Comparison of ENCODE assay signal across 8 cellular contexts in genomic region chr1:15848143-15848928, GRCh38. TPM values are rescaled to one million over a fixed set of nuclear protein-coding genes. Genes with fewer than 3 reads are reported as not detected.
A peak's percentile ranks its signal among the peaks of the same experiment; 100 is the strongest.
DNase-seq lines count a peak whose midpoint lies in the region; ATAC-seq and TF ChIP-seq lines count a peak whose summit lies in the region.

No MANE protein-coding gene starts in this region.

- in situ Hi-C loops in GM23248 (cut with MboI): no loop called here
- in situ Hi-C loops in GM13977 (cut with MboI; ENCODE audit: low pct_unique_long_range_greater_than_20kb, low sequenced_read_pairs, unreplicated experiment): no loop called here

- H3K9me3 ChIP-seq in Caco-2: no peaks in the 10 kb centered on the region
- no peaks in the 10 kb centered on the region for H3K9me3 ChIP-seq in GM23248 (ENCODE audit: low read depth)
- H3K9me3 ChIP-seq in naive thymus-derived CD4-positive, alpha-beta T cell (ENCODE audit: control insufficient read depth in 2 of 3, low read length in 3 of 3): no peaks in the 10 kb centered on the region
- no peaks in the 10 kb centered on the region for H3K9me3 ChIP-seq in subcutaneous abdominal adipose tissue (ENCODE audit: control insufficient read depth in 5 of 5, low read length in 5 of 5)

- H3K4me2 ChIP-seq in GM23248 (ENCODE audit: unreplicated experiment): peak overlapping the region; percentile 97

- TF ChIP-seq CTCF in Caco-2 (IDR thresholded peaks at IDR 0.05; ENCODE audit: insufficient read depth in 1 of 2, low read depth in 1 of 2, low read length in 1 of 2, severe bottlenecking in 1 of 2, unreplicated experiment in 1 of 2) (no peak), epithelial cell of proximal tubule (conservative IDR thresholded peaks at IDR 0.05; ENCODE audit: low read depth, low read length) (no peak), GM13977 (IDR thresholded peaks at IDR 0.05; ENCODE audit: extremely low read depth, insufficient read depth, missing control alignments) (no peak)

- peaks cover 83% of the 10 kb centered on the region for H3K79me2 ChIP-seq in GM23248 (ENCODE audit: insufficient read depth)

- H3K9ac ChIP-seq in GM23248 (peak overlapping the region; percentile 96), subcutaneous abdominal adipose tissue (ENCODE audit: low read length in 5 of 5) (peak overlapping the region; percentile 78 to 97 (median 90))

- no peaks in the 10 kb centered on the region for H3K4me1 Mint-ChIP-seq in Caco-2 (ENCODE audit: low read depth, unreplicated experiment)
- H3K4me1 Mint-ChIP-seq in naive thymus-derived CD4-positive, alpha-beta T cell: peaks cover 21 to 69% (median 50%) of the 10 kb centered on the region in 7 donors

- DNase-seq in Caco-2: peak in 1 of 2 experiments; percentile 25
- DNase-seq in GM23248: peak; percentile 78
- DNase-seq in NAMALWA (ENCODE audit: low spot score): peak; percentile 76
- peak; percentile 75 for DNase-seq in activated CD8-positive, alpha-beta memory T cell treated with anti-CD3 and anti-CD28 coated beads, Interleukin-2, amount 50 U/mL, for 48 hours
- DNase-seq in epithelial cell of proximal tubule (ENCODE audit: low read depth): no peak
- DNase-seq in naive thymus-derived CD4-positive, alpha-beta T cell: peak; percentile 33 to 63 (median 56)
- DNase-seq in GM13977 (ENCODE audit: low spot score): no peak

- no peaks in the 10 kb centered on the region for H3K9me2 ChIP-seq in GM23248 (ENCODE audit: insufficient read depth)

- peak overlapping the region; percentile 95 for H3K27ac Mint-ChIP-seq in Caco-2 (ENCODE audit: unreplicated experiment)
- peak overlapping the region; percentile 88 to 97 (median 94) for H3K27ac Mint-ChIP-seq in naive thymus-derived CD4-positive, alpha-beta T cell

- peak; percentile 4 for ATAC-seq in naive thymus-derived CD4-positive, alpha-beta T cell

- H3K36me3 ChIP-seq in Caco-2 (ENCODE audit: control insufficient read depth, insufficient read depth, low read length): no peaks in the 10 kb centered on the region
- H3K36me3 ChIP-seq in GM23248 (ENCODE audit: low read depth): no peaks in the 10 kb centered on the region
- H3K36me3 ChIP-seq in naive thymus-derived CD4-positive, alpha-beta T cell (ENCODE audit: control insufficient read depth in 2 of 3, insufficient read depth in 3 of 3, low read length in 3 of 3): no peaks in the 10 kb centered on the region
- H3K36me3 ChIP-seq in subcutaneous abdominal adipose tissue (ENCODE audit: control insufficient read depth in 5 of 5, insufficient read depth in 5 of 5, low read length in 5 of 5): no peaks in the 10 kb centered on the region

- intact Hi-C loops in Caco-2 (cut with micrococcal nuclease; ENCODE audit: unreplicated experiment): loop anchor here (5.0 kb wide), 1 partner anchor 321 kb away; the partner anchor contains the start of gene DNAJC16
- intact Hi-C loops in naive thymus-derived CD4-positive, alpha-beta T cell (cut with micrococcal nuclease): loop anchor here (1.0 to 5.0 kb wide), 6 partner anchors 33 to 504 kb away; partner anchors contain the start of gene FBXO42 (in 1 of the 2)

- 1 to 2% methylated on average over 53 to 78 of the region's 104 CpGs for WGBS in GM23248 (ENCODE audit: low coverage in 1 of 2, low lambda C conversion rate in 2 of 2, missing lambda C conversion rate in 2 of 2), 2 experiments

- peak overlapping the region; percentile 65 for H3K4me3 ChIP-seq in Caco-2 (ENCODE audit: low read depth, low read length)
- peak overlapping the region; percentile 89 for H3K4me3 ChIP-seq in GM23248
- peak overlapping the region; percentile 80 for H3K4me3 ChIP-seq in epithelial cell of proximal tubule (ENCODE audit: low read depth, low read length)
- peak overlapping the region; percentile 74 for H3K4me3 ChIP-seq in naive thymus-derived CD4-positive, alpha-beta T cell (ENCODE audit: low read length)
- H3K4me3 ChIP-seq in subcutaneous abdominal adipose tissue (ENCODE audit: low read depth in 1 of 5, low read length in 5 of 5): peak overlapping the region; percentile 83 to 98 (median 95)

- H2AFZ ChIP-seq in GM23248: peak overlapping the region; percentile 38; the same call in 1 of the 2 replicates

- CTCF ChIA-PET in Caco-2 (lab: Charles Lee): interaction anchor here (1.1 to 1.6 kb wide), 2 partner anchors 33 to 57 kb away, joined by 7 to 9 read pairs; no protein-coding TSS in a partner anchor
- CTCF ChIA-PET in naive thymus-derived CD4-positive, alpha-beta T cell (lab: Charles Lee): interaction anchor here (1.0 to 1.4 kb wide), 3 partner anchors 10 to 33 kb away, joined by 5 to 9 read pairs (median 5); no protein-coding TSS in a partner anchor

- no peaks in the 10 kb centered on the region for H3K27me3 Mint-ChIP-seq in Caco-2 (ENCODE audit: insufficient read depth, unreplicated experiment)
- H3K27me3 Mint-ChIP-seq in naive thymus-derived CD4-positive, alpha-beta T cell: no peaks in the 10 kb centered on the region

- peaks cover 14% of the 10 kb centered on the region for H3K4me1 ChIP-seq in Caco-2
- peaks cover 35% of the 10 kb centered on the region for H3K4me1 ChIP-seq in GM23248 (ENCODE audit: insufficient read depth)
- H3K4me1 ChIP-seq in naive thymus-derived CD4-positive, alpha-beta T cell (ENCODE audit: control insufficient read depth in 2 of 2, insufficient read depth in 2 of 2, low read length in 2 of 2): peaks cover 20 to 26% of the 10 kb centered on the region in 2 donors
- H3K4me1 ChIP-seq in subcutaneous abdominal adipose tissue (ENCODE audit: control insufficient read depth in 5 of 5, insufficient read depth in 5 of 5, low read length in 5 of 5): peaks cover 2 to 51% (median 47%) of the 10 kb centered on the region in 5 donors

- BruUV-seq in Caco-2 (replicated peaks; lab: Mats Ljungman, UMichigan): no TSS peak

- H3K4me3 Mint-ChIP-seq in Caco-2 (ENCODE audit: unreplicated experiment): peak overlapping the region; percentile 95
- peak overlapping the region; percentile 93 to 99 (median 98) for H3K4me3 Mint-ChIP-seq in naive thymus-derived CD4-positive, alpha-beta T cell

- POLR2A ChIA-PET in Caco-2 (lab: Charles Lee): interaction anchor here (0.5 to 2.7 kb wide), 8 partner anchors 11 to 58 kb away, joined by 3 to 39 read pairs (median 5); no protein-coding TSS in a partner anchor
- POLR2A ChIA-PET in naive thymus-derived CD4-positive, alpha-beta T cell (lab: Charles Lee): interaction anchor here (0.6 to 11.0 kb wide), 13 partner anchors 10 to 1057 kb away, joined by 3 to 227 read pairs (median 6); partner anchors contain the start of gene ZBTB17

- peak overlapping the region; percentile 96 for H3K27ac ChIP-seq in GM23248
- H3K27ac ChIP-seq in naive thymus-derived CD4-positive, alpha-beta T cell (ENCODE audit: low read depth, low read length): peak overlapping the region; percentile 90
- H3K27ac ChIP-seq in subcutaneous abdominal adipose tissue (ENCODE audit: low read depth, low read length): peak overlapping the region; percentile 95

- no peaks in the 10 kb centered on the region for H3K9me3 Mint-ChIP-seq in Caco-2 (ENCODE audit: unreplicated experiment)
- no peaks in the 10 kb centered on the region for H3K9me3 Mint-ChIP-seq in naive thymus-derived CD4-positive, alpha-beta T cell

- peaks cover 27% of the 10 kb centered on the region for H3K36me3 Mint-ChIP-seq in Caco-2 (ENCODE audit: insufficient read depth, unreplicated experiment)
- no peaks in the 10 kb centered on the region for H3K36me3 Mint-ChIP-seq in naive thymus-derived CD4-positive, alpha-beta T cell

- peaks cover 30% of the 10 kb centered on the region for H3F3A ChIP-seq in GM23248 (ENCODE audit: insufficient read depth)

- no peaks in the 10 kb centered on the region for H3K27me3 ChIP-seq in Caco-2 (replicated peaks; ENCODE audit: control insufficient read depth, insufficient read depth, low read length)
- no peaks in the 10 kb centered on the region for H3K27me3 ChIP-seq in GM23248 (replicated peaks; ENCODE audit: insufficient read depth)
- H3K27me3 ChIP-seq in naive thymus-derived CD4-positive, alpha-beta T cell (ENCODE audit: control insufficient read depth in 2 of 2, insufficient read depth in 2 of 2, low read length in 2 of 2): no peaks in the 10 kb centered on the region
- H3K27me3 ChIP-seq in subcutaneous abdominal adipose tissue (ENCODE audit: control insufficient read depth in 5 of 5, insufficient read depth in 4 of 5, low read length in 5 of 5): no peaks in the 10 kb centered on the region

- H4K20me1 ChIP-seq in GM23248 (ENCODE audit: insufficient read depth): no peaks in the 10 kb centered on the region

RNA-seq across cellular contexts. Expression of gene SPEN, which starts 0.8 kb away (rescaled TPM):
- total RNA-seq in Caco-2 (2022) (46.4 and 47.3 TPM in 2 replicates), epithelial cell of proximal tubule (10.4 and 10.6 TPM in 2 replicates)
- total RNA-seq in GM23248 (2014; rRNA removed; shearing (Covaris generic)): 12.5 and 16.5 TPM in 2 replicates
- 16.7 and 17.2 TPM in 2 replicates for polyA plus RNA-seq in GM23248 (2016; fragmentation: Nextera tagmentation; extraction: Ambion mirVana)
- total RNA-seq in naive thymus-derived CD4-positive, alpha-beta T cell: 10 to 100 TPM; 72.1 to 92.1 (median 82.9) TPM
- polyA plus RNA-seq in naive thymus-derived CD4-positive, alpha-beta T cell: 10 to 100 TPM; 10.1 to 46.7 TPM

RNA-seq across cellular contexts. Expression of gene UQCRHL, which starts 40.9 kb away (rescaled TPM):
- total RNA-seq in Caco-2 (2022) (1.8 and 1.9 TPM in 2 replicates), epithelial cell of proximal tubule (1.4 and 2.0 TPM in 2 replicates)
- 0.32 and 0.51 TPM in 2 replicates for total RNA-seq in GM23248 (2014; rRNA removed; shearing (Covaris generic))
- 0.60 and 0.65 TPM in 2 replicates for polyA plus RNA-seq in GM23248 (2016; fragmentation: Nextera tagmentation; extraction: Ambion mirVana)
- 1 to 10 TPM in 3 of 5 experiments, under 1 TPM in 2; 0.69 to 1.9 (median 1.4) TPM for total RNA-seq in naive thymus-derived CD4-positive, alpha-beta T cell
- 1 to 10 TPM in 1 of 2 donors, under 1 TPM in 1; 0.43 to 1.1 TPM for polyA plus RNA-seq in naive thymus-derived CD4-positive, alpha-beta T cell

Comparison
In these comparisons a context has a peak if more than half of its experiments do, and no peak if none do; other contexts are left out.
1. DNase-seq: peak in GM23248 (single experiment), NAMALWA (single experiment), activated CD8-positive, alpha-beta memory T cell treated with anti-CD3 and anti-CD28 coated beads, Interleukin-2, amount 50 U/mL, for 48 hours (single experiment) and naive thymus-derived CD4-positive, alpha-beta T cell (9 of 9); none in epithelial cell of proximal tubule (single experiment) and GM13977 (single experiment).
2. Peak in every context shown above with its lines, with median percentiles within 50 percentile points of each other: H3K4me3 ChIP-seq and H3K27ac ChIP-seq.